1 cellular context compared by ENCODE assay signal in genomic region chr10:25707541-25707940, GRCh38.
TF ChIP-seq lines count a peak whose summit lies in the region.

No MANE protein-coding gene starts in this region.

TF ChIP-seq in GM23338, 12 proteins besides CTCF, POLR2A, EP300 and RAD21 (continued from another document):
- TF ChIP-seq, protein P1, sequence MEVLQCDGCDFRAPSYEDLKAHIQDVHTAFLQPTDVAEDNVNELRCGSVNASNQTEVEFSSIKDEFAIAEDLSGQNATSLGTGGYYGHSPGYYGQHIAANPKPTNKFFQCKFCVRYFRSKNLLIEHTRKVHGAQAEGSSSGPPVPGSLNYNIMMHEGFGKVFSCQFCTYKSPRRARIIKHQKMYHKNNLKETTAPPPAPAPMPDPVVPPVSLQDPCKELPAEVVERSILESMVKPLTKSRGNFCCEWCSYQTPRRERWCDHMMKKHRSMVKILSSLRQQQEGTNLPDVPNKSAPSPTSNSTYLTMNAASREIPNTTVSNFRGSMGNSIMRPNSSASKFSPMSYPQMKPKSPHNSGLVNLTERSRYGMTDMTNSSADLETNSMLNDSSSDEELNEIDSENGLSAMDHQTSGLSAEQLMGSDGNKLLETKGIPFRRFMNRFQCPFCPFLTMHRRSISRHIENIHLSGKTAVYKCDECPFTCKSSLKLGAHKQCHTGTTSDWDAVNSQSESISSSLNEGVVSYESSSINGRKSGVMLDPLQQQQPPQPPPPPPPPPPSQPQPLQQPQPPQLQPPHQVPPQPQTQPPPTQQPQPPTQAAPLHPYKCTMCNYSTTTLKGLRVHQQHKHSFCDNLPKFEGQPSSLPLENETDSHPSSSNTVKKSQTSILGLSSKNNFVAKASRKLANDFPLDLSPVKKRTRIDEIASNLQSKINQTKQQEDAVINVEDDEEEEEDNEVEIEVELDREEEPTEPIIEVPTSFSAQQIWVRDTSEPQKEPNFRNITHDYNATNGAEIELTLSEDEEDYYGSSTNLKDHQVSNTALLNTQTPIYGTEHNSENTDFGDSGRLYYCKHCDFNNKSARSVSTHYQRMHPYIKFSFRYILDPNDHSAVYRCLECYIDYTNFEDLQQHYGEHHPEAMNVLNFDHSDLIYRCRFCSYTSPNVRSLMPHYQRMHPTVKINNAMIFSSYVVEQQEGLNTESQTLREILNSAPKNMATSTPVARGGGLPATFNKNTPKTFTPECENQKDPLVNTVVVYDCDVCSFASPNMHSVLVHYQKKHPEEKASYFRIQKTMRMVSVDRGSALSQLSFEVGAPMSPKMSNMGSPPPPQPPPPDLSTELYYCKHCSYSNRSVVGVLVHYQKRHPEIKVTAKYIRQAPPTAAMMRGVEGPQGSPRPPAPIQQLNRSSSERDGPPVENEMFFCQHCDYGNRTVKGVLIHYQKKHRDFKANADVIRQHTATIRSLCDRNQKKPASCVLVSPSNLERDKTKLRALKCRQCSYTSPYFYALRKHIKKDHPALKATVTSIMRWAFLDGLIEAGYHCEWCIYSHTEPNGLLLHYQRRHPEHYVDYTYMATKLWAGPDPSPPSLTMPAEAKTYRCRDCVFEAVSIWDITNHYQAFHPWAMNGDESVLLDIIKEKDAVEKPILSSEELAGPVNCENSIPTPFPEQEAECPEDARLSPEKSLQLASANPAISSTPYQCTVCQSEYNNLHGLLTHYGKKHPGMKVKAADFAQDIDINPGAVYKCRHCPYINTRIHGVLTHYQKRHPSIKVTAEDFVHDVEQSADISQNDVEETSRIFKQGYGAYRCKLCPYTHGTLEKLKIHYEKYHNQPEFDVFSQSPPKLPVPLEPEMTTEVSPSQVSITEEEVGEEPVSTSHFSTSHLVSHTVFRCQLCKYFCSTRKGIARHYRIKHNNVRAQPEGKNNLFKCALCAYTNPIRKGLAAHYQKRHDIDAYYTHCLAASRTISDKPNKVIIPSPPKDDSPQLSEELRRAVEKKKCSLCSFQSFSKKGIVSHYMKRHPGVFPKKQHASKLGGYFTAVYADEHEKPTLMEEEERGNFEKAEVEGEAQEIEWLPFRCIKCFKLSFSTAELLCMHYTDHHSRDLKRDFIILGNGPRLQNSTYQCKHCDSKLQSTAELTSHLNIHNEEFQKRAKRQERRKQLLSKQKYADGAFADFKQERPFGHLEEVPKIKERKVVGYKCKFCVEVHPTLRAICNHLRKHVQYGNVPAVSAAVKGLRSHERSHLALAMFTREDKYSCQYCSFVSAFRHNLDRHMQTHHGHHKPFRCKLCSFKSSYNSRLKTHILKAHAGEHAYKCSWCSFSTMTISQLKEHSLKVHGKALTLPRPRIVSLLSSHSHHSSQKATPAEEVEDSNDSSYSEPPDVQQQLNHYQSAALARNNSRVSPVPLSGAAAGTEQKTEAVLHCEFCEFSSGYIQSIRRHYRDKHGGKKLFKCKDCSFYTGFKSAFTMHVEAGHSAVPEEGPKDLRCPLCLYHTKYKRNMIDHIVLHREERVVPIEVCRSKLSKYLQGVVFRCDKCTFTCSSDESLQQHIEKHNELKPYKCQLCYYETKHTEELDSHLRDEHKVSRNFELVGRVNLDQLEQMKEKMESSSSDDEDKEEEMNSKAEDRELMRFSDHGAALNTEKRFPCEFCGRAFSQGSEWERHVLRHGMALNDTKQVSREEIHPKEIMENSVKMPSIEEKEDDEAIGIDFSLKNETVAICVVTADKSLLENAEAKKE (CRISPR knock-in tag; IDR thresholded peaks at IDR 0.05), result no peak
